ENCODE assay signal across 1 cellular context in the genomic region with DNA sequence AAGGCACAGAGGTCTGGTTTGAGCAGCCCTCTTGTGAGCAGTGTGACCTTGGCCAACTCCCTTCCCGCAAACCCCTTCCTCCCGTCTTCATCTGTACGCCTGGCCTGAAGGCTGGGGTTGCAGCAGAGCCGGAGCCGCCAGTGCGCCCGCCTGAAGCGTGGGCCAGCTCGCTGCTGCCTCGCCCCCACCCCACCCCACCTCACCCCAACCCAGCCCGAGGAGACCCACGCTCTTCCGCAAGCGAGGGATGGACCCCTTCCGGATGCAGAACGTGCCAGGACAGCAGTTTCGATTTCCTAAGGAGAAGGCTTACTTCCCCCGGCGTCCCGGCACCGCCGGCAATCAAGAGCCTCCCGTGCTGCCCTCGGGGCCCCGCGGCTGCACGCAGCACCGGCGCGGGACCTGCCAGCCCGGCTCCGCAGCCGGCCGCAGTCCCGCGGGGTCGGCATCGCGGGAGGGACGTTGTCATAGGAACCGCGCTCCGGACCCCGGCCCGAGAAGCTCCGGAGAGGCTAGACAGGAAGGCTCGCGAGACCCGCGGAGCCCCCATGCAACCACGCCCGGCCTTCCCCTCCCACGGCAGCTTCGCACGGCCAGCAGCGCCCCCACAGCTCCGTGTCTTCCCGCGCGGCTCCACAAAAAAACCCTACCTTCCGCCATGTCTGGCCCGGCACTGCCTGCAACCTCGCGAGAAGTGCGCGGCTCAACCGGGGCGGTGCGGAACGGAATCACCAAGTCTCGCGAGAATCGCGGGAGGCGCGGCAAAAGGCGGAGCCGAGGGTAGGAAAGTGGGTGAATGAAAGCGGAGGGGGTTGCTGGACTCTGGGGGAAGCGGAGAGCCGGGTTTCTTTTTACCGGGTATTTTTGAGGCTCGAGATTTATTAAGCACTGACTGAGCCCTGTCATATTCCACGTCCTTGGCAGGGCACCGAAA.
A peak's percentile ranks its signal among the peaks of the same experiment; 100 is the strongest.
TF ChIP-seq lines count a peak whose summit lies in the region.

A gene with protein sequence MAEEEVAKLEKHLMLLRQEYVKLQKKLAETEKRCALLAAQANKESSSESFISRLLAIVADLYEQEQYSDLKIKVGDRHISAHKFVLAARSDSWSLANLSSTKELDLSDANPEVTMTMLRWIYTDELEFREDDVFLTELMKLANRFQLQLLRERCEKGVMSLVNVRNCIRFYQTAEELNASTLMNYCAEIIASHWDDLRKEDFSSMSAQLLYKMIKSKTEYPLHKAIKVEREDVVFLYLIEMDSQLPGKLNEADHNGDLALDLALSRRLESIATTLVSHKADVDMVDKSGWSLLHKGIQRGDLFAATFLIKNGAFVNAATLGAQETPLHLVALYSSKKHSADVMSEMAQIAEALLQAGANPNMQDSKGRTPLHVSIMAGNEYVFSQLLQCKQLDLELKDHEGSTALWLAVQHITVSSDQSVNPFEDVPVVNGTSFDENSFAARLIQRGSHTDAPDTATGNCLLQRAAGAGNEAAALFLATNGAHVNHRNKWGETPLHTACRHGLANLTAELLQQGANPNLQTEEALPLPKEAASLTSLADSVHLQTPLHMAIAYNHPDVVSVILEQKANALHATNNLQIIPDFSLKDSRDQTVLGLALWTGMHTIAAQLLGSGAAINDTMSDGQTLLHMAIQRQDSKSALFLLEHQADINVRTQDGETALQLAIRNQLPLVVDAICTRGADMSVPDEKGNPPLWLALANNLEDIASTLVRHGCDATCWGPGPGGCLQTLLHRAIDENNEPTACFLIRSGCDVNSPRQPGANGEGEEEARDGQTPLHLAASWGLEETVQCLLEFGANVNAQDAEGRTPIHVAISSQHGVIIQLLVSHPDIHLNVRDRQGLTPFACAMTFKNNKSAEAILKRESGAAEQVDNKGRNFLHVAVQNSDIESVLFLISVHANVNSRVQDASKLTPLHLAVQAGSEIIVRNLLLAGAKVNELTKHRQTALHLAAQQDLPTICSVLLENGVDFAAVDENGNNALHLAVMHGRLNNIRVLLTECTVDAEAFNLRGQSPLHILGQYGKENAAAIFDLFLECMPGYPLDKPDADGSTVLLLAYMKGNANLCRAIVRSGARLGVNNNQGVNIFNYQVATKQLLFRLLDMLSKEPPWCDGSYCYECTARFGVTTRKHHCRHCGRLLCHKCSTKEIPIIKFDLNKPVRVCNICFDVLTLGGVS (minus strand): TSS at position 698 of the 934 bp plus-strand sequence. CDS start 38 bp downstream, at position 660.

TF ChIP-seq in HEK293, 187 proteins besides CTCF, POLR2A, EP300 and RAD21 (continued from another document and continues in another):
- TF ChIP-seq, protein P1, sequence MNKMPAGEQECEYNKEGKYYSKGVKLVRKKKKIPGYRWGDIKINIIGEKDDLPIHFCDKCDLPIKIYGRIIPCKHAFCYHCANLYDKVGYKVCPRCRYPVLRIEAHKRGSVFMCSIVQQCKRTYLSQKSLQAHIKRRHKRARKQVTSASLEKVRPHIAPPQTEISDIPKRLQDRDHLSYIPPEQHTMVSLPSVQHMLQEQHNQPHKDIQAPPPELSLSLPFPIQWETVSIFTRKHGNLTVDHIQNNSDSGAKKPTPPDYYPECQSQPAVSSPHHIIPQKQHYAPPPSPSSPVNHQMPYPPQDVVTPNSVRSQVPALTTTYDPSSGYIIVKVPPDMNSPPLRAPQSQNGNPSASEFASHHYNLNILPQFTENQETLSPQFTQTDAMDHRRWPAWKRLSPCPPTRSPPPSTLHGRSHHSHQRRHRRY (tag by site-specific recombination; IDR thresholded peaks at IDR 0.05) = no peak
- TF ChIP-seq ZFHX2 (tag by site-specific recombination; conservative IDR thresholded peaks at IDR 0.05) = peak; percentile 77
- TF ChIP-seq ZNF701 (tag by site-specific recombination; IDR thresholded peaks at IDR 0.05) = no peak
- TF ChIP-seq ZNF654 (tag by site-specific recombination; IDR thresholded peaks at IDR 0.05; ENCODE audit: low read depth) = no peak
- TF ChIP-seq ZSCAN30 (tag by site-specific recombination; IDR thresholded peaks at IDR 0.05) = peak; percentile 67; the same call in 1 of the 2 replicates
- TF ChIP-seq ZNF558 (tag by site-specific recombination; IDR thresholded peaks at IDR 0.05) = no peak
- TF ChIP-seq SP2 (tag by site-specific recombination; IDR thresholded peaks at IDR 0.05) = peak; percentile 74
- TF ChIP-seq, protein P2, sequence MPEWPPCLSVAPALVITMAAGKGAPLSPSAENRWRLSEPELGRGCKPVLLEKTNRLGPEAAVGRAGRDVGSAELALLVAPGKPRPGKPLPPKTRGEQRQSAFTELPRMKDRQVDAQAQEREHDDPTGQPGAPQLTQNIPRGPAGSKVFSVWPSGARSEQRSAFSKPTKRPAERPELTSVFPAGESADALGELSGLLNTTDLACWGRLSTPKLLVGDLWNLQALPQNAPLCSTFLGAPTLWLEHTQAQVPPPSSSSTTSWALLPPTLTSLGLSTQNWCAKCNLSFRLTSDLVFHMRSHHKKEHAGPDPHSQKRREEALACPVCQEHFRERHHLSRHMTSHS (tag by site-specific recombination; IDR thresholded peaks at IDR 0.05) = no peak
- no peak for TF ChIP-seq GLI2 (tag by site-specific recombination; IDR thresholded peaks at IDR 0.05; ENCODE audit: borderline replicate concordance, low read depth)
- TF ChIP-seq PRDM1 (tag by site-specific recombination; IDR thresholded peaks at IDR 0.05) = peak; percentile 96
- TF ChIP-seq, protein P3, sequence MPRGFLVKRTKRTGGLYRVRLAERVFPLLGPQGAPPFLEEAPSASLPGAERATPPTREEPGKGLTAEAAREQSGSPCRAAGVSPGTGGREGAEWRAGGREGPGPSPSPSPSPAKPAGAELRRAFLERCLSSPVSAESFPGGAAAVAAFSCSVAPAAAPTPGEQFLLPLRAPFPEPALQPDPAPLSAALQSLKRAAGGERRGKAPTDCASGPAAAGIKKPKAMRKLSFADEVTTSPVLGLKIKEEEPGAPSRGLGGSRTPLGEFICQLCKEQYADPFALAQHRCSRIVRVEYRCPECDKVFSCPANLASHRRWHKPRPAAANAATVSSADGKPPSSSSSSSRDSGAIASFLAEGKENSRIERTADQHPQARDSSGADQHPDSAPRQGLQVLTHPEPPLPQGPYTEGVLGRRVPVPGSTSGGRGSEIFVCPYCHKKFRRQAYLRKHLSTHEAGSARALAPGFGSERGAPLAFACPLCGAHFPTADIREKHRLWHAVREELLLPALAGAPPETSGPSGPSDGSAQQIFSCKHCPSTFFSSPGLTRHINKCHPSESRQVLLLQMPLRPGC (tag by site-specific recombination; IDR thresholded peaks at IDR 0.05) = peak; percentile 15; the same call in 1 of the 2 replicates
- 0 out of 2 replicates have a peak, but pooled peaks have one; percentile 11 for TF ChIP-seq ZNF610 (tag by site-specific recombination; IDR thresholded peaks at IDR 0.05; ENCODE audit: borderline replicate concordance)
- TF ChIP-seq YY2 (tag by site-specific recombination; IDR thresholded peaks at IDR 0.05) = peak; percentile 93
- peak; percentile 82 for TF ChIP-seq GLIS2 (tag by site-specific recombination; IDR thresholded peaks at IDR 0.05)
- no peak for TF ChIP-seq ZFP37 (tag by site-specific recombination; IDR thresholded peaks at IDR 0.05)
- 0 out of 2 replicates have a peak, but pooled peaks have one; percentile 10 for TF ChIP-seq FEZF1 (tag by site-specific recombination; IDR thresholded peaks at IDR 0.05)
- no peak for TF ChIP-seq ZNF596 (tag by site-specific recombination; IDR thresholded peaks at IDR 0.05)
- TF ChIP-seq, protein P4, sequence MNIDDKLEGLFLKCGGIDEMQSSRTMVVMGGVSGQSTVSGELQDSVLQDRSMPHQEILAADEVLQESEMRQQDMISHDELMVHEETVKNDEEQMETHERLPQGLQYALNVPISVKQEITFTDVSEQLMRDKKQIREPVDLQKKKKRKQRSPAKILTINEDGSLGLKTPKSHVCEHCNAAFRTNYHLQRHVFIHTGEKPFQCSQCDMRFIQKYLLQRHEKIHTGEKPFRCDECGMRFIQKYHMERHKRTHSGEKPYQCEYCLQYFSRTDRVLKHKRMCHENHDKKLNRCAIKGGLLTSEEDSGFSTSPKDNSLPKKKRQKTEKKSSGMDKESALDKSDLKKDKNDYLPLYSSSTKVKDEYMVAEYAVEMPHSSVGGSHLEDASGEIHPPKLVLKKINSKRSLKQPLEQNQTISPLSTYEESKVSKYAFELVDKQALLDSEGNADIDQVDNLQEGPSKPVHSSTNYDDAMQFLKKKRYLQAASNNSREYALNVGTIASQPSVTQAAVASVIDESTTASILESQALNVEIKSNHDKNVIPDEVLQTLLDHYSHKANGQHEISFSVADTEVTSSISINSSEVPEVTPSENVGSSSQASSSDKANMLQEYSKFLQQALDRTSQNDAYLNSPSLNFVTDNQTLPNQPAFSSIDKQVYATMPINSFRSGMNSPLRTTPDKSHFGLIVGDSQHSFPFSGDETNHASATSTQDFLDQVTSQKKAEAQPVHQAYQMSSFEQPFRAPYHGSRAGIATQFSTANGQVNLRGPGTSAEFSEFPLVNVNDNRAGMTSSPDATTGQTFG (tag by site-specific recombination; IDR thresholded peaks at IDR 0.05; ENCODE audit: borderline replicate concordance) = no peak
- TF ChIP-seq, protein P5, sequence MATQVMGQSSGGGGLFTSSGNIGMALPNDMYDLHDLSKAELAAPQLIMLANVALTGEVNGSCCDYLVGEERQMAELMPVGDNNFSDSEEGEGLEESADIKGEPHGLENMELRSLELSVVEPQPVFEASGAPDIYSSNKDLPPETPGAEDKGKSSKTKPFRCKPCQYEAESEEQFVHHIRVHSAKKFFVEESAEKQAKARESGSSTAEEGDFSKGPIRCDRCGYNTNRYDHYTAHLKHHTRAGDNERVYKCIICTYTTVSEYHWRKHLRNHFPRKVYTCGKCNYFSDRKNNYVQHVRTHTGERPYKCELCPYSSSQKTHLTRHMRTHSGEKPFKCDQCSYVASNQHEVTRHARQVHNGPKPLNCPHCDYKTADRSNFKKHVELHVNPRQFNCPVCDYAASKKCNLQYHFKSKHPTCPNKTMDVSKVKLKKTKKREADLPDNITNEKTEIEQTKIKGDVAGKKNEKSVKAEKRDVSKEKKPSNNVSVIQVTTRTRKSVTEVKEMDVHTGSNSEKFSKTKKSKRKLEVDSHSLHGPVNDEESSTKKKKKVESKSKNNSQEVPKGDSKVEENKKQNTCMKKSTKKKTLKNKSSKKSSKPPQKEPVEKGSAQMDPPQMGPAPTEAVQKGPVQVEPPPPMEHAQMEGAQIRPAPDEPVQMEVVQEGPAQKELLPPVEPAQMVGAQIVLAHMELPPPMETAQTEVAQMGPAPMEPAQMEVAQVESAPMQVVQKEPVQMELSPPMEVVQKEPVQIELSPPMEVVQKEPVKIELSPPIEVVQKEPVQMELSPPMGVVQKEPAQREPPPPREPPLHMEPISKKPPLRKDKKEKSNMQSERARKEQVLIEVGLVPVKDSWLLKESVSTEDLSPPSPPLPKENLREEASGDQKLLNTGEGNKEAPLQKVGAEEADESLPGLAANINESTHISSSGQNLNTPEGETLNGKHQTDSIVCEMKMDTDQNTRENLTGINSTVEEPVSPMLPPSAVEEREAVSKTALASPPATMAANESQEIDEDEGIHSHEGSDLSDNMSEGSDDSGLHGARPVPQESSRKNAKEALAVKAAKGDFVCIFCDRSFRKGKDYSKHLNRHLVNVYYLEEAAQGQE (tag by site-specific recombination; IDR thresholded peaks at IDR 0.05) = no peak
- TF ChIP-seq SALL2 (tag by site-specific recombination; IDR thresholded peaks at IDR 0.05; ENCODE audit: borderline replicate concordance) = no peak
- no peak for TF ChIP-seq RBAK (tag by site-specific recombination; IDR thresholded peaks at IDR 0.05)
- no peak for TF ChIP-seq TRIM28 (IDR thresholded peaks at IDR 0.05; ENCODE audit: borderline replicate concordance, low read length)
- TF ChIP-seq, protein P6, sequence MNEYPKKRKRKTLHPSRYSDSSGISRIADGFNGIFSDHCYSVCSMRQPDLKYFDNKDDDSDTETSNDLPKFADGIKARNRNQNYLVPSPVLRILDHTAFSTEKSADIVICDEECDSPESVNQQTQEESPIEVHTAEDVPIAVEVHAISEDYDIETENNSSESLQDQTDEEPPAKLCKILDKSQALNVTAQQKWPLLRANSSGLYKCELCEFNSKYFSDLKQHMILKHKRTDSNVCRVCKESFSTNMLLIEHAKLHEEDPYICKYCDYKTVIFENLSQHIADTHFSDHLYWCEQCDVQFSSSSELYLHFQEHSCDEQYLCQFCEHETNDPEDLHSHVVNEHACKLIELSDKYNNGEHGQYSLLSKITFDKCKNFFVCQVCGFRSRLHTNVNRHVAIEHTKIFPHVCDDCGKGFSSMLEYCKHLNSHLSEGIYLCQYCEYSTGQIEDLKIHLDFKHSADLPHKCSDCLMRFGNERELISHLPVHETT (tag by site-specific recombination; IDR thresholded peaks at IDR 0.05) = no peak
- TF ChIP-seq ZNF416 (tag by site-specific recombination; IDR thresholded peaks at IDR 0.05) = no peak
- TF ChIP-seq ZNF433 (tag by site-specific recombination; IDR thresholded peaks at IDR 0.05; ENCODE audit: low read depth) = no peak
- TF ChIP-seq, protein P7, sequence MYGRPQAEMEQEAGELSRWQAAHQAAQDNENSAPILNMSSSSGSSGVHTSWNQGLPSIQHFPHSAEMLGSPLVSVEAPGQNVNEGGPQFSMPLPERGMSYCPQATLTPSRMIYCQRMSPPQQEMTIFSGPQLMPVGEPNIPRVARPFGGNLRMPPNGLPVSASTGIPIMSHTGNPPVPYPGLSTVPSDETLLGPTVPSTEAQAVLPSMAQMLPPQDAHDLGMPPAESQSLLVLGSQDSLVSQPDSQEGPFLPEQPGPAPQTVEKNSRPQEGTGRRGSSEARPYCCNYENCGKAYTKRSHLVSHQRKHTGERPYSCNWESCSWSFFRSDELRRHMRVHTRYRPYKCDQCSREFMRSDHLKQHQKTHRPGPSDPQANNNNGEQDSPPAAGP (tag by site-specific recombination; IDR thresholded peaks at IDR 0.05) = no peak
- no peak for TF ChIP-seq ZNF776 (tag by site-specific recombination; IDR thresholded peaks at IDR 0.05; ENCODE audit: borderline replicate concordance)
- TF ChIP-seq, protein P8, sequence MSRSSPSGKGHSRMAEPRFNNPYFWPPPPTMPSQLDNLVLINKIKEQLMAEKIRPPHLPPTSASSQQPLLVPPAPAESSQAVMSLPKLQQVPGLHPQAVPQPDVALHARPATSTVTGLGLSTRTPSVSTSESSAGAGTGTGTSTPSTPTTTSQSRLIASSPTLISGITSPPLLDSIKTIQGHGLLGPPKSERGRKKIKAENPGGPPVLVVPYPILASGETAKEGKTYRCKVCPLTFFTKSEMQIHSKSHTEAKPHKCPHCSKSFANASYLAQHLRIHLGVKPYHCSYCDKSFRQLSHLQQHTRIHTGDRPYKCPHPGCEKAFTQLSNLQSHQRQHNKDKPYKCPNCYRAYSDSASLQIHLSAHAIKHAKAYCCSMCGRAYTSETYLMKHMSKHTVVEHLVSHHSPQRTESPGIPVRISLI (tag by site-specific recombination; IDR thresholded peaks at IDR 0.05) = peak; percentile 98
- TF ChIP-seq ZNF514 (tag by site-specific recombination; IDR thresholded peaks at IDR 0.05) = no peak
- no peak for TF ChIP-seq ZNF768 (tag by site-specific recombination; IDR thresholded peaks at IDR 0.05)
- no peak for TF ChIP-seq HOXD13 (CRISPR knock-in tag; IDR thresholded peaks at IDR 0.05; ENCODE audit: borderline replicate concordance)
- TF ChIP-seq, protein P9, sequence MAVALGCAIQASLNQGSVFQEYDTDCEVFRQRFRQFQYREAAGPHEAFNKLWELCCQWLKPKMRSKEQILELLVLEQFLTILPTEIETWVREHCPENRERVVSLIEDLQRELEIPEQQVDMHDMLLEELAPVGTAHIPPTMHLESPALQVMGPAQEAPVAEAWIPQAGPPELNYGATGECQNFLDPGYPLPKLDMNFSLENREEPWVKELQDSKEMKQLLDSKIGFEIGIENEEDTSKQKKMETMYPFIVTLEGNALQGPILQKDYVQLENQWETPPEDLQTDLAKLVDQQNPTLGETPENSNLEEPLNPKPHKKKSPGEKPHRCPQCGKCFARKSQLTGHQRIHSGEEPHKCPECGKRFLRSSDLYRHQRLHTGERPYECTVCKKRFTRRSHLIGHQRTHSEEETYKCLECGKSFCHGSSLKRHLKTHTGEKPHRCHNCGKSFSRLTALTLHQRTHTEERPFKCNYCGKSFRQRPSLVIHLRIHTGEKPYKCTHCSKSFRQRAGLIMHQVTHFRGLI (tag by site-specific recombination; IDR thresholded peaks at IDR 0.05) = no peak
- 0 out of 2 replicates have a peak, but pooled peaks have one; percentile 23 for TF ChIP-seq ZNF677 (tag by site-specific recombination; IDR thresholded peaks at IDR 0.05)
